In genomic region chr1:112704511-112704907, GRCh38 we compare ENCODE assay signal across 8 cellular contexts. TPM values are rescaled to one million over a fixed set of nuclear protein-coding genes. Genes with fewer than 3 reads are reported as not detected.
A peak's percentile ranks its signal among the peaks of the same experiment; 100 is the strongest.
DNase-seq lines count a peak whose midpoint lies in the region; ATAC-seq and TF ChIP-seq lines count a peak whose summit lies in the region.

No MANE protein-coding gene starts in this region.

- H3K27ac Mint-ChIP-seq in activated B cell treated with CpG ODN at 0.5 μM for 24 hours, result peak overlapping the region; percentile 67

- POLR2A ChIA-PET in activated B cell treated with CpG ODN at 0.5 μM for 24 hours (lab: Charles Lee), result interaction anchor here (0.6 to 2.3 kb wide), 7 partner anchors 10 to 314 kb away, joined by 3 to 13 read pairs (median 5); partner anchors contain the start of genes MOV10, PPM1J and ST7L
- POLR2A ChIA-PET in HEK293T (lab: Yijun Ruan, JAX), result interaction anchor here (0.6 to 5.6 kb wide), 11 partner anchors 11 to 1181 kb away, joined by 3 to 67 read pairs (median 4); partner anchors contain the start of genes CTTNBP2NL, MOV10, PPM1J and ST7L

- H3K4me3 ChIP-seq in H7 (ENCODE audit: insufficient read depth, low read depth, low read length) (peak overlapping the region; percentile 20), gastroesophageal sphincter (peak overlapping the region; percentile 94 to 97), skeletal muscle cell (ENCODE audit: low read depth, low read length) (peak overlapping the region; percentile 92)

- no peak for TF ChIP-seq EP300 in gastroesophageal sphincter (IDR thresholded peaks at IDR 0.05)

- TF ChIP-seq CTCF in activated B cell treated with CpG ODN at 0.5 μM for 24 hours (IDR thresholded peaks at IDR 0.05) (no peak), gastroesophageal sphincter (IDR thresholded peaks at IDR 0.05) (no peak)

- H3K36me3 ChIP-seq in H7 (replicated peaks; ENCODE audit: control insufficient read depth, insufficient read depth, low read length) (peaks cover 3% of the 10 kb centered on the region), gastroesophageal sphincter (peaks cover 0 to 27% of the 10 kb centered on the region in 2 donors)

- TF ChIP-seq POLR2A in gastroesophageal sphincter (IDR thresholded peaks at IDR 0.05), result no peak

- H3K27me3 ChIP-seq in H7 (ENCODE audit: control insufficient read depth, insufficient read depth, low read length) (peaks cover 40% of the 10 kb centered on the region), gastroesophageal sphincter (no peaks in the 10 kb centered on the region)

- intact Hi-C loops in activated B cell treated with CpG ODN at 0.5 μM for 24 hours (cut with micrococcal nuclease), result loop anchor here (10.0 kb wide), 1 partner anchor 50 kb away; no protein-coding TSS in a partner anchor

- ATAC-seq in activated B cell treated with CpG ODN at 0.5 μM for 24 hours (ENCODE audit: low read depth), result no peak
- no peak for ATAC-seq in gastroesophageal sphincter

- no peaks in the 10 kb centered on the region for H3K9me3 Mint-ChIP-seq in activated B cell treated with CpG ODN at 0.5 μM for 24 hours

- CTCF ChIA-PET in activated B cell treated with CpG ODN at 0.5 μM for 24 hours (lab: Charles Lee) (interaction anchor here (1.5 to 2.1 kb wide), 5 partner anchors 10 to 335 kb away, joined by 3 to 13 read pairs (median 7); partner anchors contain the start of gene PPM1J), HEK293T (lab: Yijun Ruan, JAX) (interaction anchor here (0.6 to 1.5 kb wide), 3 partner anchors 80 to 368 kb away, joined by 4 to 7 read pairs (median 4); partner anchors contain the start of gene LRIG2)

- H3K4me1 Mint-ChIP-seq in activated B cell treated with CpG ODN at 0.5 μM for 24 hours, result peaks cover 73% of the 10 kb centered on the region

- 0 to 20% methylated on average over 1 of the region's 5 CpGs for WGBS in gastroesophageal sphincter (ENCODE audit: low coverage in 1 of 2), 2 donors

- H3K27ac ChIP-seq in gastroesophageal sphincter, result peak overlapping the region; percentile 68 to 100 (median 94)

- H3K27me3 Mint-ChIP-seq in activated B cell treated with CpG ODN at 0.5 μM for 24 hours, result no peaks in the 10 kb centered on the region

- no peak for DNase-seq in H7
- DNase-seq in activated B cell treated with CpG ODN at 0.5 μM for 24 hours, result no peak
- no peak for DNase-seq in skeletal muscle cell (ENCODE audit: low read depth)
- DNase-seq in T-helper 9 cell, result no peak
- DNase-seq in DMS153 (lab: John Stamatoyannopoulos, UW), result no peak
- no peak for DNase-seq in HEK293T (ENCODE audit: extremely low spot score)
- no peak for DNase-seq in KG1 (lab: John Stamatoyannopoulos, UW)

- H3K4me1 ChIP-seq in gastroesophageal sphincter, result peaks cover 5 to 75% (median 55%) of the 10 kb centered on the region in 3 donors

- no peaks in the 10 kb centered on the region for H3K9me3 ChIP-seq in gastroesophageal sphincter

- peak overlapping the region; percentile 67 for H3K4me3 Mint-ChIP-seq in activated B cell treated with CpG ODN at 0.5 μM for 24 hours

- no peaks in the 10 kb centered on the region for H3K36me3 Mint-ChIP-seq in activated B cell treated with CpG ODN at 0.5 μM for 24 hours (ENCODE audit: low read depth)

TF ChIP-seq in HEK293T, 16 proteins besides CTCF, POLR2A, EP300 and RAD21:
- TF ChIP-seq LEF1 (IDR thresholded peaks at IDR 0.05; ENCODE audit: borderline replicate concordance) (no peak), FOXA1 (IDR thresholded peaks at IDR 0.05) (no peak), FOXK2 (IDR thresholded peaks at IDR 0.05) (no peak), L3MBTL2 (conservative IDR thresholded peaks at IDR 0.05) (no peak)

RNA-seq across cellular contexts. Expression of gene RHOC, which starts 2.4 kb away (rescaled TPM):
- 71.9 and 121 TPM in 2 replicates for total RNA-seq in H7 (2014; rRNA removed; shearing (Covaris generic))
- 11.5 and 13.5 TPM in 2 replicates for total RNA-seq in activated B cell treated with CpG ODN at 0.5 μM for 24 hours
- total RNA-seq in gastroesophageal sphincter, result 100 to 1,000 TPM; 183 to 354 (median 240) TPM

RNA-seq across cellular contexts. Expression of gene PPM1J, which starts 10.6 kb away (rescaled TPM):
- total RNA-seq in H7 (2014; rRNA removed; shearing (Covaris generic)), result 4.6 and 7.7 TPM in 2 replicates
- total RNA-seq in activated B cell treated with CpG ODN at 0.5 μM for 24 hours (0.46 and 0.75 TPM in 2 replicates), gastroesophageal sphincter (1 to 10 TPM in 2 of 4 donors, under 1 TPM in 2; 0.35 to 2.8 (median 1.7) TPM)

RNA-seq across cellular contexts. Expression of gene MOV10, which starts 30.1 kb away (rescaled TPM):
- total RNA-seq in H7 (2014; rRNA removed; shearing (Covaris generic)), result 54.5 and 57.1 TPM in 2 replicates
- total RNA-seq in activated B cell treated with CpG ODN at 0.5 μM for 24 hours (33.3 and 36.4 TPM in 2 replicates), gastroesophageal sphincter (10 to 100 TPM; 13.4 to 25.3 (median 18.8) TPM)

Comparison
In these comparisons a context has a peak if more than half of its experiments do, and no peak if none do; other contexts are left out.
1. H3K4me3 ChIP-seq: peak in every context shown above with its lines; median percentile 96 in gastroesophageal sphincter; 92 in skeletal muscle cell; 20 in H7.